In genomic region chr9:135901826-135902225, GRCh38 we compare ENCODE assay signal across 1 cellular context.
TF ChIP-seq lines count a peak whose summit lies in the region.

No MANE protein-coding gene starts in this region.

TF ChIP-seq in WTC11, 78 proteins besides CTCF, POLR2A, EP300 and RAD21 (continued from another document):
- no peak for TF ChIP-seq ARID4B (CRISPR knock-in tag; IDR thresholded peaks at IDR 0.05; ENCODE audit: borderline replicate concordance)
- no peak for TF ChIP-seq NR3C1 (CRISPR knock-in tag; conservative IDR thresholded peaks at IDR 0.05; ENCODE audit: low read depth)
- no peak for TF ChIP-seq FOXJ3 (CRISPR knock-in tag; IDR thresholded peaks at IDR 0.05; ENCODE audit: borderline replicate concordance)
- TF ChIP-seq PRRX2 (CRISPR knock-in tag; IDR thresholded peaks at IDR 0.05), result no peak
- no peak for TF ChIP-seq ZBTB43 (CRISPR knock-in tag; IDR thresholded peaks at IDR 0.05)
- no peak for TF ChIP-seq SMAD4 (CRISPR knock-in tag; IDR thresholded peaks at IDR 0.05)
- TF ChIP-seq E2F4 (CRISPR knock-in tag; IDR thresholded peaks at IDR 0.05; ENCODE audit: borderline replicate concordance, low read depth), result no peak
- TF ChIP-seq MYBL2 (CRISPR knock-in tag; IDR thresholded peaks at IDR 0.05), result no peak
- no peak for TF ChIP-seq SMAD3 (CRISPR knock-in tag; IDR thresholded peaks at IDR 0.05; ENCODE audit: borderline replicate concordance)
- no peak for TF ChIP-seq ZNF219 (CRISPR knock-in tag; IDR thresholded peaks at IDR 0.05; ENCODE audit: borderline replicate concordance)
- TF ChIP-seq ZNF138 (CRISPR knock-in tag; conservative IDR thresholded peaks at IDR 0.05), result no peak
